In the genomic region with DNA sequence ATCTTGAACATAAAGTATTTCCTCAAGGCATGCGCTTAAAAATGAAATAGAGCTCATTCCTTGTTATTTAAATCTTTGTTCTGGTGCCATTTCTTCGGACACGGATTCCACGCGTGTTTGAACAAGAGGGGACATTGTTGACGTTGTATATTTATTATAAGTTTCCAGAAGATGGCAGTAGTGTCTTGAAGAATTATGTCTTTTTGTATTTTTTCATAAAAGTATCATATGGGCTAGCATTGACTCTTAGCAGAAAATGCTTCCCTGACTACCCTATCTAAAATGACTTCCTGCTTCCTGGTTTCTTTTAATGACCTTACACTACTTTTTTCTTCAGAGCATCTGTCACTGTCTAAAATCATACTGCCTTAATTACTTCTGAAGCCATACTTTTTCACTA, we compare ENCODE assay signal across 8 cellular contexts. TPM values are rescaled to one million over a fixed set of nuclear protein-coding genes. Genes with fewer than 3 reads are reported as not detected.
A peak's percentile ranks its signal among the peaks of the same experiment; 100 is the strongest.
DNase-seq lines count a peak whose midpoint lies in the region; ATAC-seq and TF ChIP-seq lines count a peak whose summit lies in the region.

No MANE protein-coding gene starts in this region.

- no peak overlapping the region for H3K4me3 Mint-ChIP-seq in activated naive CD4-positive, alpha-beta T cell treated with anti-CD3 and anti-CD28 coated beads, Interleukin-2, amount 50 U/mL, for 24 hours

- no peaks in the 10 kb centered on the region for H3K9me3 Mint-ChIP-seq in activated naive CD4-positive, alpha-beta T cell treated with anti-CD3 and anti-CD28 coated beads, Interleukin-2, amount 50 U/mL, for 24 hours

- TF ChIP-seq CTCF in retinal pigment epithelial cell (conservative IDR thresholded peaks at IDR 0.05; ENCODE audit: low read depth, low read length): peak; percentile 23

- peaks cover 31% of the 10 kb centered on the region for H3K36me3 Mint-ChIP-seq in activated naive CD4-positive, alpha-beta T cell treated with anti-CD3 and anti-CD28 coated beads, Interleukin-2, amount 50 U/mL, for 24 hours

- H3K27me3 Mint-ChIP-seq in activated naive CD4-positive, alpha-beta T cell treated with anti-CD3 and anti-CD28 coated beads, Interleukin-2, amount 50 U/mL, for 24 hours: no peaks in the 10 kb centered on the region

- TF ChIP-seq POLR2A in erythroblast (IDR thresholded peaks at IDR 0.05; ENCODE audit: low read length): no peak

- H3K4me1 Mint-ChIP-seq in activated naive CD4-positive, alpha-beta T cell treated with anti-CD3 and anti-CD28 coated beads, Interleukin-2, amount 50 U/mL, for 24 hours: peaks cover 49% of the 10 kb centered on the region

- H3K4me3 ChIP-seq in retinal pigment epithelial cell (ENCODE audit: low read length): no peak overlapping the region

- DNase-seq in activated naive CD4-positive, alpha-beta T cell (lab: John Stamatoyannopoulos, UW): no peak
- DNase-seq in NCI-H526 treated with DMSO at 0.1 percent for 48 hours (lab: John Stamatoyannopoulos, UW) (peak; percentile 20), erythroblast (lab: John Stamatoyannopoulos, UW) (peak; percentile 7 to 12), retinal pigment epithelial cell (ENCODE audit: low read depth) (no peak), NCI-H510A treated with DMSO at 0.1 percent for 48 hours (lab: John Stamatoyannopoulos, UW) (no peak), mucosa of gallbladder (ENCODE audit: low spot score) (no peak)

- peak overlapping the region; percentile 73 for H3K27ac Mint-ChIP-seq in activated naive CD4-positive, alpha-beta T cell treated with anti-CD3 and anti-CD28 coated beads, Interleukin-2, amount 50 U/mL, for 24 hours

- no peak for ATAC-seq in HG02938 (IDR thresholded peaks at IDR 0.05; ENCODE audit: unreplicated experiment)

RNA-seq across cellular contexts. Expression of a gene that starts 20.4 kb away (rescaled TPM):
- total RNA-seq in mucosa of gallbladder: 53.5 TPM

RNA-seq across cellular contexts. Expression of a gene that starts 50.1 kb away (rescaled TPM):
- 20.2 TPM for total RNA-seq in mucosa of gallbladder

Comparison
In these comparisons a context has a peak if more than half of its experiments do, and no peak if none do; other contexts are left out.
1. DNase-seq: peak in NCI-H526 treated with DMSO at 0.1 percent for 48 hours (single experiment) and erythroblast (2 of 2); none in activated naive CD4-positive, alpha-beta T cell (0 of 4), retinal pigment epithelial cell (single experiment), NCI-H510A treated with DMSO at 0.1 percent for 48 hours (single experiment) and mucosa of gallbladder (single experiment).